8 cellular contexts compared by ENCODE assay signal in genomic region chr5:123423278-123424149, GRCh38. TPM values are rescaled to one million over a fixed set of nuclear protein-coding genes. Genes with fewer than 3 reads are reported as not detected.
DNase-seq lines count a peak whose midpoint lies in the region; ATAC-seq and TF ChIP-seq lines count a peak whose summit lies in the region.

Gene CEP120 (minus strand): TSS chr5:123423403. CDS start chr5:123422998, 405 bp downstream.

- POLR2A ChIA-PET in OCI-LY7 (lab: Charles Lee): interaction anchor here (0.6 to 2.6 kb wide), 17 partner anchors 9 to 953 kb away, joined by 3 to 13 read pairs (median 3); partner anchors contain the start of gene CSNK1G3

- H3K27ac ChIP-seq in OCI-LY7 (ENCODE audit: low read depth, low read length, poor library complexity, severe bottlenecking): peak within 1 kb of the TSS; percentile 44

- peak within 1 kb of the TSS; percentile 89 for H3K4me2 ChIP-seq in OCI-LY7 (ENCODE audit: low read length)

- peak within 1 kb of the TSS; percentile 83 for H3K4me3 ChIP-seq in OCI-LY7 (ENCODE audit: low read depth, low read length, poor library complexity, severe bottlenecking)

- TF ChIP-seq CTCF in OCI-LY7 (conservative IDR thresholded peaks at IDR 0.05; ENCODE audit: low read length): peak; percentile 84

- BruUV-seq in OCI-LY7 (replicated peaks; lab: Mats Ljungman, UMichigan): TSS peak; percentile 96

- H3K9me2 ChIP-seq in OCI-LY7 (ENCODE audit: insufficient read depth, low read length): no peaks in the 10 kb centered on the region

- CTCF ChIA-PET in OCI-LY7 (lab: Charles Lee; ENCODE audit: unreplicated experiment): interaction anchor here (0.5 to 1.7 kb wide), 5 partner anchors 18 to 1461 kb away, joined by 3 to 5 read pairs (median 3); no protein-coding TSS in a partner anchor

- no peaks in the 10 kb centered on the region for H4K20me1 ChIP-seq in OCI-LY7 (ENCODE audit: insufficient read depth, low read length)

- peak within 1 kb of the TSS; percentile 94 for H2AFZ ChIP-seq in OCI-LY7 (ENCODE audit: low read length)

- H3K36me3 ChIP-seq in OCI-LY7 (ENCODE audit: insufficient read depth, low read length): peaks cover 6% of the 10 kb centered on the region

- DNase-seq in DMS114 treated with DMSO at 0.1 percent for 48 hours (lab: John Stamatoyannopoulos, UW; ENCODE audit: unreplicated experiment) (peak; percentile 98), HuH-7 (ENCODE audit: low spot score) (peak; percentile 93), OCI-LY7 (ENCODE audit: low spot score) (peak; percentile 99), activated T-cell treated with anti-CD3 and anti-CD28 coated beads for 1 hour (ENCODE audit: low read depth) (peak; percentile 92), epidermal melanocyte (ENCODE audit: insufficient read length, low spot score) (peak; percentile 99), middle frontal gyrus (ENCODE audit: extremely low spot score, low spot score) (peak; percentile 100)
- DNase-seq in stimulated activated CD8-positive, alpha-beta memory T cell treated with anti-CD3 and anti-CD28 coated beads, Interleukin-2, amount 100 ng/mL, for 48 hours (ENCODE audit: low read depth in 2 of 2): peak; percentile 92 to 95

- H3K4me1 ChIP-seq in OCI-LY7 (ENCODE audit: insufficient read depth, low read length, poor library complexity, severe bottlenecking): peaks cover 26% of the 10 kb centered on the region

- no peaks in the 10 kb centered on the region for H3K9me3 ChIP-seq in OCI-LY7 (ENCODE audit: low read length)

- peaks cover 14% of the 10 kb centered on the region; the same call in 1 of the 2 replicates for H3K79me2 ChIP-seq in OCI-LY7 (ENCODE audit: insufficient read depth, low read depth, low read length)

- intact Hi-C loops in OCI-LY7 (cut with micrococcal nuclease; ENCODE audit: unreplicated experiment): loop anchor here (1.0 to 5.0 kb wide), 4 partner anchors 25 to 189 kb away; partner anchors contain the start of gene CSNK1G3

- peak; percentile 99 for ATAC-seq in GM21515 (IDR thresholded peaks at IDR 0.05; ENCODE audit: unreplicated experiment)

RNA-seq across cellular contexts. Expression of gene CEP120, which starts in this region (rescaled TPM):
- 18.0 and 23.3 TPM in 2 replicates for total RNA-seq in OCI-LY7 (2014; rRNA removed; shearing (Covaris generic))
- total RNA-seq in OCI-LY7 (2022): 23.7 and 23.8 TPM in 2 replicates

Comparison
In these comparisons a context has a peak if more than half of its experiments do, and no peak if none do; other contexts are left out.
1. Peak in every context shown above with its lines: DNase-seq, ATAC-seq, H3K4me3 ChIP-seq and H3K27ac ChIP-seq.